In genomic region chr14:34997762-34998161, GRCh38 we compare ENCODE assay signal across 18 cellular contexts. TPM values are rescaled to one million over a fixed set of nuclear protein-coding genes. Genes with fewer than 3 reads are reported as not detected.
DNase-seq lines count a peak whose midpoint lies in the region; ATAC-seq and TF ChIP-seq lines count a peak whose summit lies in the region.
"Had no signal": no experiment of that assay in that cellular context is flagged by ENCODE, and none has a peak within 500 bp of the region (broad histone marks: within the 10 kb centered on the region; RNA-seq: fewer than 3 reads in every experiment).

No MANE protein-coding gene starts in this region.

- CTCF ChIA-PET in HEK293 (lab: Yijun Ruan, JAX) (no interaction called here), PC-9 (lab: Charles Lee) (no interaction called here), T-cell (lab: Charles Lee) (interaction anchor here in 1 of 2 donors (0.5 kb wide), 1 partner anchor 149 kb away, joined by 4 read pairs; no protein-coding TSS in a partner anchor)

- H3K27ac Mint-ChIP-seq in endothelial cell (ENCODE audit: unreplicated experiment) (peak overlapping the region; percentile 14), T-cell (peak overlapping the region in 1 of 2 donors; percentile 72)
- H3K27ac Mint-ChIP-seq: activated naive CD4-positive, alpha-beta T cell treated with anti-CD3 and anti-CD28 coated beads, Interleukin-2, amount 50 U/mL, for 24 hours had no signal

- no peak for ATAC-seq in T-cell (replicated peaks in 1 of 4)
- ATAC-seq: GM12878, mucosa of descending colon had no signal

- H3K4me3 Mint-ChIP-seq in endothelial cell (ENCODE audit: unreplicated experiment): no peak overlapping the region
- no peak overlapping the region for H3K4me3 Mint-ChIP-seq in T-cell
- H3K4me3 Mint-ChIP-seq: activated naive CD4-positive, alpha-beta T cell treated with anti-CD3 and anti-CD28 coated beads, Interleukin-2, amount 50 U/mL, for 24 hours had no signal

- no peaks in the 10 kb centered on the region for H3F3A ChIP-seq in PC-9 (ENCODE audit: insufficient read depth, low read depth)

- no TSS peak for BruUV-seq in PC-9 (replicated peaks; lab: Mats Ljungman, UMichigan)

- H3K36me3 Mint-ChIP-seq in endothelial cell (ENCODE audit: low read depth, unreplicated experiment) (no peaks in the 10 kb centered on the region), T-cell (peaks cover 28% of the 10 kb centered on the region)

- POLR2A ChIA-PET in HEK293 (lab: Yijun Ruan, JAX): no interaction called here
- POLR2A ChIA-PET in PC-9 (lab: Charles Lee; ENCODE audit: unreplicated experiment): no interaction called here
- POLR2A ChIA-PET in T-cell (lab: Charles Lee): no interaction called here

- no peaks in the 10 kb centered on the region for H3K79me1 ChIP-seq in neuronal stem cell (ENCODE audit: low read depth, low read length)

- no peak overlapping the region for H3K23ac ChIP-seq in neuronal stem cell (ENCODE audit: low read depth, low read length, poor library complexity)

- H3K27me3 Mint-ChIP-seq in endothelial cell (ENCODE audit: unreplicated experiment) (no peaks in the 10 kb centered on the region), T-cell (no peaks in the 10 kb centered on the region)
- H3K27me3 Mint-ChIP-seq: activated naive CD4-positive, alpha-beta T cell treated with anti-CD3 and anti-CD28 coated beads, Interleukin-2, amount 50 U/mL, for 24 hours had no signal

- no peak overlapping the region for H3K9ac ChIP-seq in neuronal stem cell (ENCODE audit: low read depth, low read length, poor library complexity)
- H3K9ac ChIP-seq: BLaER1 treated with 17β-estradiol and CSF1 and Interleukin-3, amounts not matched to agents 10 nM and 100 nM had no signal

- DNase-seq in NCI-H524 (lab: John Stamatoyannopoulos, UW): peak; percentile 71 to 87
- no peak for DNase-seq in endothelial cell (ENCODE audit: low spot score)
- DNase-seq in neuronal stem cell (ENCODE audit: low spot score): peak; percentile 61
- no peak for DNase-seq in PC-9
- no peak for DNase-seq in NCI-H510A treated with DMSO at 0.1 percent for 48 hours (lab: John Stamatoyannopoulos, UW)
- no peak for DNase-seq in T-cell
- DNase-seq: HCEC 1CT, kidney, mucosa of descending colon, NCI-H1092, NCI-H774, T-helper 2 cell had no signal

- H4K20me1 ChIP-seq in PC-9 (ENCODE audit: insufficient read depth): no peaks in the 10 kb centered on the region

- no peak overlapping the region for H3K4ac ChIP-seq in neuronal stem cell (ENCODE audit: low read length)

- H3K9me3 Mint-ChIP-seq in endothelial cell (ENCODE audit: unreplicated experiment) (no peaks in the 10 kb centered on the region), T-cell (no peaks in the 10 kb centered on the region)
- H3K9me3 Mint-ChIP-seq: activated naive CD4-positive, alpha-beta T cell treated with anti-CD3 and anti-CD28 coated beads, Interleukin-2, amount 50 U/mL, for 24 hours had no signal

- no peak overlapping the region for H3K27ac ChIP-seq in HEK293 (ENCODE audit: extremely low read depth, low read depth, low read length)
- peak overlapping the region; percentile 83 for H3K27ac ChIP-seq in neuronal stem cell (replicated peaks; ENCODE audit: low read length)
- no peak overlapping the region for H3K27ac ChIP-seq in PC-9
- H3K27ac ChIP-seq: BLaER1 treated with 17β-estradiol and CSF1 and Interleukin-3, amounts not matched to agents 10 nM and 100 nM; cardiac muscle cell; RWPE1 had no signal

- no peak overlapping the region for H3K4me3 ChIP-seq in HEK293 (ENCODE audit: low read depth, low read length)
- H3K4me3 ChIP-seq in neuronal stem cell (ENCODE audit: low read length in 2 of 2): no peak overlapping the region
- H3K4me3 ChIP-seq in PC-9: no peak overlapping the region
- H3K4me3 ChIP-seq: BLaER1 treated with 17β-estradiol and CSF1 and Interleukin-3, amounts not matched to agents 10 nM and 100 nM; cardiac muscle cell; GM12878; mucosa of descending colon had no signal

- no peak overlapping the region for H4K8ac ChIP-seq in neuronal stem cell (ENCODE audit: low read depth, low read length)

- no peak overlapping the region for H2BK12ac ChIP-seq in neuronal stem cell (ENCODE audit: low read length)

- no peaks in the 10 kb centered on the region for H3K9me3 ChIP-seq in HEK293 (ENCODE audit: control insufficient read depth, insufficient read depth, low read depth, low read length)
- peaks cover 0 to 4% of the 10 kb centered on the region in 2 donors for H3K9me3 ChIP-seq in neuronal stem cell (replicated peaks in 1 of 2; ENCODE audit: control insufficient read depth in 2 of 2, insufficient read depth in 1 of 2, low read depth in 1 of 2, low read length in 2 of 2)
- H3K9me3 ChIP-seq in PC-9 (ENCODE audit: insufficient read depth, low read depth): no peaks in the 10 kb centered on the region
- H3K9me3 ChIP-seq: BLaER1 treated with 17β-estradiol and CSF1 and Interleukin-3, amounts not matched to agents 10 nM and 100 nM; mucosa of descending colon had no signal

- no peak for TF ChIP-seq CTCF in HEK293 (tag by site-specific recombination; IDR thresholded peaks at IDR 0.05)
- no peak for TF ChIP-seq CTCF in endothelial cell (IDR thresholded peaks at IDR 0.05; ENCODE audit: unreplicated experiment)
- no peak for TF ChIP-seq CTCF in PC-9 (conservative IDR thresholded peaks at IDR 0.05)

- H3K9me2 ChIP-seq in PC-9 (ENCODE audit: insufficient read depth): no peaks in the 10 kb centered on the region

- H3K4me1 Mint-ChIP-seq in endothelial cell (ENCODE audit: unreplicated experiment): peaks cover 4% of the 10 kb centered on the region
- H3K4me1 Mint-ChIP-seq in T-cell: peaks cover 17 to 19% (median 17%) of the 10 kb centered on the region in 3 donors

- no peak overlapping the region for H2BK5ac ChIP-seq in neuronal stem cell (ENCODE audit: low read length)

- no peak overlapping the region for H3K14ac ChIP-seq in neuronal stem cell (ENCODE audit: low read length)

- no CpG with 5 or more reads among the region's 3 CpGs for WGBS in neuronal stem cell (ENCODE audit: extremely low coverage in 2 of 2, insufficient read length in 2 of 2, insufficient replicate concordance in 1 of 2), 2 donors

- intact Hi-C loops in PC-9 (cut with micrococcal nuclease; ENCODE audit: unreplicated experiment): no loop called here

- H2AFZ ChIP-seq in neuronal stem cell (ENCODE audit: low read length): no peak overlapping the region
- H2AFZ ChIP-seq in PC-9: no peak overlapping the region

- H3K36me3 ChIP-seq in HEK293 (ENCODE audit: control insufficient read depth in 2 of 2, insufficient read depth in 1 of 2, low read length in 2 of 2) (peaks cover 19 to 20% of the 10 kb centered on the region in 2 experiments), neuronal stem cell (replicated peaks in 1 of 2; ENCODE audit: control insufficient read depth in 2 of 2, insufficient read depth in 2 of 2, low read length in 2 of 2) (peaks cover 0 to 44% of the 10 kb centered on the region in 2 donors), PC-9 (ENCODE audit: low read depth) (no peaks in the 10 kb centered on the region)

- no peak overlapping the region for H4K91ac ChIP-seq in neuronal stem cell (ENCODE audit: low read depth, low read length, poor library complexity)

- no peak overlapping the region for H2BK120ac ChIP-seq in neuronal stem cell (ENCODE audit: low read depth, low read length)

- H2AK5ac ChIP-seq in neuronal stem cell (ENCODE audit: low read depth, low read length): no peak overlapping the region

- H3K4me2 ChIP-seq in neuronal stem cell (ENCODE audit: insufficient read depth, low read length, poor library complexity, severe bottlenecking) (no peak overlapping the region), PC-9 (no peak overlapping the region)
- H3K4me2 ChIP-seq: BLaER1 treated with 17β-estradiol and CSF1 and Interleukin-3, amounts not matched to agents 10 nM and 100 nM had no signal

- no peaks in the 10 kb centered on the region for H3K79me2 ChIP-seq in PC-9 (ENCODE audit: low read depth)

- H3K18ac ChIP-seq in neuronal stem cell (ENCODE audit: low read length): no peak overlapping the region

- H3K27me3 ChIP-seq in neuronal stem cell (ENCODE audit: control insufficient read depth in 3 of 3, insufficient read depth in 3 of 3, low read depth in 1 of 3, low read length in 3 of 3) (no peaks in the 10 kb centered on the region), PC-9 (ENCODE audit: insufficient read depth, low read depth) (no peaks in the 10 kb centered on the region)
- H3K27me3 ChIP-seq: BLaER1 treated with 17β-estradiol and CSF1 and Interleukin-3, amounts not matched to agents 10 nM and 100 nM; cardiac muscle cell had no signal

- no peaks in the 10 kb centered on the region for H3K4me1 ChIP-seq in HEK293 (ENCODE audit: control insufficient read depth, insufficient read depth, low read length)
- no peaks in the 10 kb centered on the region for H3K4me1 ChIP-seq in neuronal stem cell (ENCODE audit: control insufficient read depth in 2 of 2, insufficient read depth in 1 of 2, low read depth in 1 of 2, low read length in 2 of 2)
- no peaks in the 10 kb centered on the region for H3K4me1 ChIP-seq in PC-9 (replicated peaks; ENCODE audit: insufficient read depth)

- H2BK15ac ChIP-seq in neuronal stem cell (ENCODE audit: low read length): no peak overlapping the region

TF ChIP-seq in HEK293, 187 proteins besides CTCF, POLR2A, EP300 and RAD21:
- no peak for TF ChIP-seq ZNF488 (tag by site-specific recombination; IDR thresholded peaks at IDR 0.05)
- 0 out of 2 replicates have a peak, but pooled peaks have one; percentile 13 for TF ChIP-seq WT1 (tag by site-specific recombination; IDR thresholded peaks at IDR 0.05)
- no peak for TF ChIP-seq ZFP3 (tag by site-specific recombination; IDR thresholded peaks at IDR 0.05; ENCODE audit: low read depth)
- peak; percentile 90 for TF ChIP-seq GLIS1 (tag by site-specific recombination; IDR thresholded peaks at IDR 0.05)

RNA-seq across cellular contexts. Expression of gene SRP54, which starts 15.0 kb away (rescaled TPM):
- 47.7 TPM for total RNA-seq in endothelial cell (ENCODE audit: unreplicated experiment)
- 49.6 TPM for polyA plus RNA-seq in neuronal stem cell (2013, experiment 1 of 2)
- polyA plus RNA-seq in neuronal stem cell (2013, experiment 2 of 2): 50.2 TPM
- 34.0 and 44.5 TPM in 2 replicates for total RNA-seq in PC-9 (2021)
- total RNA-seq in T-cell: 10 to 100 TPM; 41.5 to 55.4 (median 41.9) TPM

RNA-seq across cellular contexts. Expression of gene FAM177A1, which starts 48.3 kb away (rescaled TPM):
- 25.6 TPM for total RNA-seq in endothelial cell (ENCODE audit: unreplicated experiment)
- polyA plus RNA-seq in neuronal stem cell (2013, experiment 1 of 2): 45.0 TPM
- 53.5 TPM for polyA plus RNA-seq in neuronal stem cell (2013, experiment 2 of 2)
- total RNA-seq in PC-9 (2021): 31.6 and 34.4 TPM in 2 replicates
- 100 to 1,000 TPM in 2 of 5 donors, 10 to 100 TPM in 3; 35.7 to 141 (median 38.7) TPM for total RNA-seq in T-cell

Comparison
In these comparisons a context has a peak if more than half of its experiments do, and no peak if none do; other contexts are left out.
1. DNase-seq: peak in NCI-H524 (2 of 2) and neuronal stem cell (single experiment); none in endothelial cell (single experiment), PC-9 (0 of 2), NCI-H510A treated with DMSO at 0.1 percent for 48 hours (single experiment) and T-cell (0 of 34).